ENCODE assay signal across 19 cellular contexts in the genomic region with DNA sequence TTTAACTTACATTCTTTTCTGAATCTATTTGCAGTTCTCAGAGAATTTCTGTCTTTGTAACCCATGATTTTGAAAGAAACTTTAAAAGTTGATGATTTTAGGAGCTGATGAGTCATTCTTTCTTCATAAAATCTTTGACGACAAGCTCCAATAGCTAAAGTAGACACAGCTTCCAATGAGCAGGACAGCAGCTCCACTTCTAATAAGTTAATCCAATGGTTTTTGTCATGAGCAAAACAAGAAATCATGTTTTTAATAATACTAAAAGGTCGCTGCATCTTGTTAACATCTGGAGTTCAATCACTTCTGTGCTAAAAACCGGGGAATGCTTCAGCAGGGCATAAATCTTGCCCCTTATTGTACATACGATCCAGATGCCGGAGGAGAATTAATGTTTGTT. TPM values are rescaled to one million over a fixed set of nuclear protein-coding genes. Genes with fewer than 3 reads are reported as not detected.
A peak's percentile ranks its signal among the peaks of the same experiment; 100 is the strongest.
DNase-seq lines count a peak whose midpoint lies in the region; ATAC-seq, FAIRE-seq and TF ChIP-seq lines count a peak whose summit lies in the region.
"Had no signal": no experiment of that assay in that cellular context is flagged by ENCODE, and none has a peak within 500 bp of the region (broad histone marks: within the 10 kb centered on the region; RNA-seq: fewer than 3 reads in every experiment).

No MANE protein-coding gene starts in this region.

- H3K9ac ChIP-seq in GM23248 (0 out of 2 replicates have a peak overlapping the region, but pooled peaks have one; percentile 0), H1 (replicated peaks in 1 of 4; ENCODE audit: extremely low read depth in 1 of 4, low read depth in 3 of 4, low read length in 3 of 4) (no peak overlapping the region)

- H3K79me1 ChIP-seq in H1 (ENCODE audit: low read depth, low read length), result no peaks in the 10 kb centered on the region

- no peaks in the 10 kb centered on the region for H4K20me1 ChIP-seq in GM23248 (ENCODE audit: insufficient read depth)
- no peaks in the 10 kb centered on the region for H4K20me1 ChIP-seq in H1 (replicated peaks in 1 of 2; ENCODE audit: control insufficient read depth in 1 of 2, insufficient read depth in 2 of 2, low read length in 2 of 2)

- H2BK20ac ChIP-seq in H1 (ENCODE audit: low read length), result no peak overlapping the region

- POLR2A ChIA-PET in H1 (lab: Charles Lee; ENCODE audit: partially characterized antibody), result no interaction called here
- POLR2A ChIA-PET in activated CD8-positive, alpha-beta T cell treated with anti-CD3 and anti-CD28 coated beads for 36 hours (lab: Charles Lee), result no interaction called here

- peak overlapping the region; percentile 53 for H2AFZ ChIP-seq in GM23248
- peak overlapping the region; percentile 23; the same call in 1 of the 2 replicates for H2AFZ ChIP-seq in H1 (ENCODE audit: low read length)

- H3K14ac ChIP-seq in H1 (ENCODE audit: insufficient read length), result no peak overlapping the region

- H3K27me3 Mint-ChIP-seq in activated CD8-positive, alpha-beta T cell treated with anti-CD3 and anti-CD28 coated beads for 36 hours, result peaks cover 7% of the 10 kb centered on the region

- no peak overlapping the region for H2BK120ac ChIP-seq in H1 (replicated peaks; ENCODE audit: low read depth, low read length)

- TF ChIP-seq RAD21 in H1 (IDR thresholded peaks at IDR 0.05 in 1 of 2, conservative IDR thresholded peaks at IDR 0.05 in 1 of 2; ENCODE audit: low read depth in 2 of 2, low read length in 2 of 2), result no peak

- intact Hi-C loops in uterus (cut with DNase I; ENCODE audit: low total_unique reads), result no loop called here
- intact Hi-C loops in activated CD8-positive, alpha-beta T cell treated with anti-CD3 and anti-CD28 coated beads for 36 hours (cut with micrococcal nuclease), result no loop called here

- H3K4me2 ChIP-seq in GM23248 (ENCODE audit: unreplicated experiment) (peak overlapping the region; percentile 1), H1 (ENCODE audit: insufficient read depth in 1 of 2, low read depth in 2 of 2, low read length in 2 of 2) (no peak overlapping the region)

- CTCF ChIA-PET in H1 (lab: Charles Lee; ENCODE audit: partially characterized antibody), result interaction anchor here (1.6 kb wide), 1 partner anchor 12 kb away, joined by 3 read pairs; no protein-coding TSS in a partner anchor
- CTCF ChIA-PET in activated CD8-positive, alpha-beta T cell treated with anti-CD3 and anti-CD28 coated beads for 36 hours (lab: Charles Lee), result interaction anchor here (1.2 to 1.7 kb wide), 2 partner anchors 8 to 20 kb away, joined by 3 to 4 read pairs; no protein-coding TSS in a partner anchor

- no peak for TF ChIP-seq CTCF in H1 (IDR thresholded peaks at IDR 0.05; ENCODE audit: control extremely low read depth in 1 of 3, insufficient read depth in 1 of 3, low read depth in 1 of 3, low read length in 3 of 3)
- no peak for TF ChIP-seq CTCF in foreskin fibroblast (IDR thresholded peaks at IDR 0.05; ENCODE audit: low read depth, low read length)
- TF ChIP-seq CTCF in uterus (IDR thresholded peaks at IDR 0.05), result no peak
- no peak for TF ChIP-seq CTCF in suprapubic skin (IDR thresholded peaks at IDR 0.05)
- TF ChIP-seq CTCF in activated CD8-positive, alpha-beta T cell treated with anti-CD3 and anti-CD28 coated beads for 36 hours (IDR thresholded peaks at IDR 0.05), result no peak

- H3K27me3 ChIP-seq in GM23248 (replicated peaks; ENCODE audit: insufficient read depth) (no peaks in the 10 kb centered on the region), H1 (replicated peaks in 1 of 4; ENCODE audit: control insufficient read depth in 3 of 4, extremely low read depth in 1 of 4, insufficient read depth in 3 of 4, low read length in 3 of 4) (no peaks in the 10 kb centered on the region), uterus (no peaks in the 10 kb centered on the region), suprapubic skin (no peaks in the 10 kb centered on the region)
- H3K27me3 ChIP-seq: MG63, Peyer's patch had no signal

- no peak for ATAC-seq in activated CD8-positive, alpha-beta T cell treated with anti-CD3 and anti-CD28 coated beads for 36 hours
- ATAC-seq: GM12878 had no signal

- no peaks in the 10 kb centered on the region for H3K36me3 Mint-ChIP-seq in activated CD8-positive, alpha-beta T cell treated with anti-CD3 and anti-CD28 coated beads for 36 hours (ENCODE audit: low read depth)

- H3F3A ChIP-seq in GM23248 (ENCODE audit: insufficient read depth), result no peaks in the 10 kb centered on the region

- H3K4me3 ChIP-seq in GM23248 (0 out of 2 replicates have a peak overlapping the region, but pooled peaks have one; percentile 4), H1 (ENCODE audit: extremely low read depth in 1 of 4, insufficient read depth in 2 of 4, low read depth in 3 of 4, low read length in 4 of 4) (no peak overlapping the region), foreskin fibroblast (ENCODE audit: low read depth in 1 of 2, low read length in 2 of 2) (peak overlapping the region in 1 of 2 donors; percentile 13), uterus (no peak overlapping the region), suprapubic skin (no peak overlapping the region)
- H3K4me3 ChIP-seq: GM12878, MG63, Peyer's patch had no signal

- H3K9me3 Mint-ChIP-seq in activated CD8-positive, alpha-beta T cell treated with anti-CD3 and anti-CD28 coated beads for 36 hours, result no peaks in the 10 kb centered on the region

- H2BK5ac ChIP-seq in H1 (ENCODE audit: low read depth, low read length), result no peak overlapping the region

- 7 to 11% methylated on average over 5 of the region's 5 CpGs for WGBS in GM23248 (ENCODE audit: low coverage in 1 of 2, low lambda C conversion rate in 2 of 2, missing lambda C conversion rate in 2 of 2), 2 experiments
- WGBS in H1 (ENCODE audit: extremely low coverage in 1 of 2, insufficient coverage in 1 of 2, insufficient read length in 1 of 2, insufficient replicate concordance in 2 of 2, low coverage in 1 of 2, low lambda C conversion rate in 2 of 2, missing lambda C conversion rate in 1 of 2), 2 experiments, result 91% methylated on average over 5 of the region's 5 CpGs; no CpG with 5 or more reads in 1 of the 2 experiments
- WGBS in suprapubic skin, result 52% methylated on average over 5 of the region's 5 CpGs

- no peak overlapping the region for H4K91ac ChIP-seq in H1 (replicated peaks; ENCODE audit: insufficient read length, low read length)

- H3K9me3 ChIP-seq in GM23248 (ENCODE audit: low read depth), result no peaks in the 10 kb centered on the region
- H3K9me3 ChIP-seq in H1 (ENCODE audit: insufficient read depth in 2 of 2, low read depth in 1 of 2, low read length in 1 of 2), result no peaks in the 10 kb centered on the region; a peak in 1 of 4 replicates
- H3K9me3 ChIP-seq in uterus, result no peaks in the 10 kb centered on the region
- H3K9me3 ChIP-seq in suprapubic skin, result no peaks in the 10 kb centered on the region
- H3K9me3 ChIP-seq: MG63, Peyer's patch had no signal

- no peak for TF ChIP-seq POLR2A in H1 (IDR thresholded peaks at IDR 0.05; ENCODE audit: control extremely low read depth in 1 of 2, low read depth in 2 of 2, low read length in 2 of 2)
- no peak for TF ChIP-seq POLR2A in uterus (IDR thresholded peaks at IDR 0.05)
- TF ChIP-seq POLR2A in suprapubic skin (IDR thresholded peaks at IDR 0.05), result no peak

- H3K9me2 ChIP-seq in GM23248 (ENCODE audit: insufficient read depth), result no peaks in the 10 kb centered on the region

- H3K4me1 ChIP-seq in GM23248 (ENCODE audit: insufficient read depth) (peaks cover 6% of the 10 kb centered on the region), H1 (replicated peaks in 1 of 4; ENCODE audit: control insufficient read depth in 3 of 4, insufficient read depth in 4 of 4, low read length in 3 of 4) (peaks cover 0 to 5% (median 2%) of the 10 kb centered on the region in 4 experiments; a peak in 4 of 7 replicates), uterus (peaks cover 0 to 6% of the 10 kb centered on the region in 2 donors), suprapubic skin (no peaks in the 10 kb centered on the region)
- H3K4me1 ChIP-seq: Peyer's patch had no signal

- H3K23ac ChIP-seq in H1 (ENCODE audit: insufficient read length), result no peak overlapping the region

- no peaks in the 10 kb centered on the region for H3K79me2 ChIP-seq in GM23248 (ENCODE audit: insufficient read depth)
- H3K79me2 ChIP-seq in H1 (ENCODE audit: control insufficient read depth in 1 of 2, insufficient read depth in 2 of 2, low read length in 2 of 2), result no peaks in the 10 kb centered on the region

- no peak overlapping the region for H4K8ac ChIP-seq in H1 (ENCODE audit: extremely low read depth, insufficient read depth, low read length)

- H2AK5ac ChIP-seq in H1 (ENCODE audit: low read depth, low read length), result no peak overlapping the region

- H3K23me2 ChIP-seq in H1 (ENCODE audit: low read depth, low read length), result no peaks in the 10 kb centered on the region

- H3K4me1 Mint-ChIP-seq in activated CD8-positive, alpha-beta T cell treated with anti-CD3 and anti-CD28 coated beads for 36 hours (ENCODE audit: low read depth), result no peaks in the 10 kb centered on the region

- no peak overlapping the region for H3K27ac Mint-ChIP-seq in activated CD8-positive, alpha-beta T cell treated with anti-CD3 and anti-CD28 coated beads for 36 hours

- FAIRE-seq in H1 (lab: Jason Lieb, UNC), result no peak
- FAIRE-seq: GM12878, GM18507, GM19239 had no signal

- no peak overlapping the region for H2BK15ac ChIP-seq in H1 (ENCODE audit: low read length)

- peak; percentile 66 for DNase-seq in GM23248
- DNase-seq in H1 (ENCODE audit: low read depth in 1 of 2, low spot score in 2 of 2), result no peak
- DNase-seq in foreskin fibroblast, result peak; percentile 50 to 71
- no peak for DNase-seq in uterus
- no peak for DNase-seq in SK-N-DZ (ENCODE audit: low spot score)
- no peak for DNase-seq in suprapubic skin (ENCODE audit: low spot score in 2 of 2)
- no peak for DNase-seq in activated CD8-positive, alpha-beta T cell treated with anti-CD3 and anti-CD28 coated beads for 36 hours
- DNase-seq in T1000 (lab: John Stamatoyannopoulos, UW), result no peak
- DNase-seq: KG1, MG63, NCI-H1417, NCI-H2029, NCI-H524, Peyer's patch, SHP77 had no signal

- H3K56ac ChIP-seq in H1 (replicated peaks; ENCODE audit: insufficient read length, low read depth, low read length), result no peak overlapping the region

- H3K4ac ChIP-seq in H1 (replicated peaks; ENCODE audit: insufficient read length, low read depth, low read length), result no peak overlapping the region

- no peak overlapping the region for H3K4me3 Mint-ChIP-seq in activated CD8-positive, alpha-beta T cell treated with anti-CD3 and anti-CD28 coated beads for 36 hours

- no peak overlapping the region for H4K5ac ChIP-seq in H1 (ENCODE audit: insufficient read length, low read depth, low read length)

- in situ Hi-C loops in GM23248 (cut with MboI), result no loop called here

- H2BK12ac ChIP-seq in H1 (ENCODE audit: low read depth, low read length), result no peak overlapping the region

- H3K27ac ChIP-seq in GM23248, result no peak overlapping the region
- H3K27ac ChIP-seq in H1 (ENCODE audit: low read depth, low read length), result no peak overlapping the region
- H3K27ac ChIP-seq in uterus, result peak overlapping the region; percentile 45 to 74
- H3K27ac ChIP-seq in suprapubic skin, result no peak overlapping the region
- H3K27ac ChIP-seq: C4-2B, Peyer's patch had no signal

- TF ChIP-seq EP300 in H1 (IDR thresholded peaks at IDR 0.05; ENCODE audit: borderline replicate concordance in 1 of 2, low read depth in 2 of 2, low read length in 2 of 2) (no peak), suprapubic skin (IDR thresholded peaks at IDR 0.05) (no peak)

- H3K36me3 ChIP-seq in GM23248 (ENCODE audit: low read depth) (no peaks in the 10 kb centered on the region), H1 (ENCODE audit: control insufficient read depth in 2 of 4, insufficient read depth in 4 of 4, low read length in 3 of 4) (no peaks in the 10 kb centered on the region; a peak in 2 of 8 replicates), uterus (no peaks in the 10 kb centered on the region), suprapubic skin (no peaks in the 10 kb centered on the region)
- H3K36me3 ChIP-seq: MG63, Peyer's patch had no signal

- no peak overlapping the region for H3K18ac ChIP-seq in H1 (ENCODE audit: extremely low read depth, low read length)

RNA-seq across cellular contexts. Expression of gene GORAB, which starts 48.9 kb away (rescaled TPM):
- 16.4 and 27.7 TPM in 2 replicates for total RNA-seq in GM23248 (2014; rRNA removed; shearing (Covaris generic))
- 14.7 and 16.6 TPM in 2 replicates for polyA plus RNA-seq in GM23248 (2016; fragmentation: Nextera tagmentation; extraction: Ambion mirVana)
- 9.6 and 12.4 TPM in 2 replicates for total RNA-seq in H1 (2021; fragmentation: NEBNext Ultra II Directional; extraction: Animal tissue kit (Norgen Biotek cat#: 25700))
- 2.4 and 4.0 TPM in 2 replicates for polyA plus RNA-seq in H1 (2011; rRNA removed)
- polyA plus RNA-seq in H1 (2011; cell fraction: cytosol; rRNA removed), result 9.5 TPM
- polyA plus RNA-seq in H1 (2011; cell fraction: nucleus; rRNA removed), result 5.8 TPM
- polyA plus RNA-seq in H1 (2012, experiment 1 of 2), result 7.8 to 14.5 TPM (median 9.1 TPM) in 4 replicates
- 0.84 TPM for polyA plus RNA-seq in H1 (2012, experiment 2 of 2)
- 10.7 TPM for polyA plus RNA-seq in H1 (2013, experiment 1 of 2)
- 9.8 TPM for polyA plus RNA-seq in H1 (2013, experiment 2 of 2)
- polyA minus RNA-seq in H1 (2011; rRNA and poly(A)+ RNA removed), result 10.2 and 13.9 TPM in 2 replicates
- polyA minus RNA-seq in H1 (2011; cell fraction: cytosol; rRNA and poly(A)+ RNA removed), result 5.3 TPM
- polyA minus RNA-seq in H1 (2011; cell fraction: nucleus; rRNA and poly(A)+ RNA removed), result 19.4 TPM
- 10 to 100 TPM in 2 of 4 donors, 1 to 10 TPM in 2; 3.1 to 26.9 (median 10.6) TPM for total RNA-seq in uterus
- polyA plus RNA-seq in SK-N-DZ (2014; cell fraction: cytosol; rRNA removed), result 9.2 and 12.0 TPM in 2 replicates
- polyA plus RNA-seq in SK-N-DZ (2014; cell fraction: nucleus; rRNA removed), result 20.8 and 23.9 TPM in 2 replicates
- total RNA-seq in suprapubic skin, result 10 to 100 TPM in 1 of 4 donors, 1 to 10 TPM in 3; 3.5 to 10.5 (median 7.7) TPM
- total RNA-seq in activated CD8-positive, alpha-beta T cell treated with anti-CD3 and anti-CD28 coated beads for 36 hours, result 1 to 10 TPM; 8.2 to 9.5 TPM

Comparison
In these comparisons a context has a peak if more than half of its experiments do, and no peak if none do; other contexts are left out.
1. DNase-seq: peak in GM23248 (single experiment) and foreskin fibroblast (2 of 2); none in H1 (0 of 2), uterus (0 of 2), SK-N-DZ (single experiment), suprapubic skin (0 of 2), activated CD8-positive, alpha-beta T cell treated with anti-CD3 and anti-CD28 coated beads for 36 hours (single experiment) and T1000 (single experiment).
2. H3K27ac ChIP-seq: peak in uterus (2 of 2); none in GM23248 (single experiment), H1 (single experiment) and suprapubic skin (single experiment).